ENCODE assay signal across 17 cellular contexts in genomic region chr2:239006886-239007285, GRCh38.
DNase-seq lines count a peak whose midpoint lies in the region; ATAC-seq, FAIRE-seq and TF ChIP-seq lines count a peak whose summit lies in the region.
"Had no signal": no experiment of that assay in that cellular context is flagged by ENCODE, and none has a peak within 500 bp of the region (broad histone marks: within the 10 kb centered on the region; RNA-seq: fewer than 3 reads in every experiment).

No MANE protein-coding gene starts in this region.

- intact Hi-C loops in left colon (cut with DNase I, micrococcal nuclease) (no loop called here), psoas muscle (cut with DNase I) (no loop called here), kidney (cut with DNase I) (no loop called here)

- no peaks in the 10 kb centered on the region for H3K36me3 ChIP-seq in WERI-Rb-1
- no peaks in the 10 kb centered on the region for H3K36me3 ChIP-seq in psoas muscle (ENCODE audit: insufficient read depth in 1 of 2, low read depth in 1 of 2)
- H3K36me3 ChIP-seq in kidney (ENCODE audit: control insufficient read depth in 1 of 2, insufficient read depth in 2 of 2, low read length in 2 of 2), result no peaks in the 10 kb centered on the region
- H3K36me3 ChIP-seq: cardiac muscle cell, esophagus squamous epithelium, heart left ventricle, tibial nerve had no signal

- peak overlapping the region; percentile 56 for H3K27ac ChIP-seq in VCaP
- no peak overlapping the region for H3K27ac ChIP-seq in WERI-Rb-1
- no peak overlapping the region for H3K27ac ChIP-seq in psoas muscle
- H3K27ac ChIP-seq in kidney (ENCODE audit: low read depth in 2 of 2, low read length in 2 of 2), result no peak overlapping the region
- H3K27ac ChIP-seq: cardiac muscle cell, esophagus squamous epithelium, heart left ventricle, tibial nerve had no signal

- ATAC-seq in left colon (peak; percentile 95), psoas muscle (no peak)
- ATAC-seq: heart left ventricle; stimulated activated effector memory CD8-positive, alpha-beta T cell treated with anti-CD3 and anti-CD28 coated beads, Interleukin-12 subunit alpha, Interleukin-12 subunit beta, amount 100 ng/mL, for 72 hours had no signal

- H3K27me3 ChIP-seq in WERI-Rb-1 (ENCODE audit: insufficient read depth, low read depth, severe bottlenecking), result peaks cover 100% of the 10 kb centered on the region
- H3K27me3 ChIP-seq in psoas muscle (ENCODE audit: insufficient read depth in 3 of 3, low read length in 2 of 3), result peaks cover 0 to 72% (median 3%) of the 10 kb centered on the region in 3 donors
- H3K27me3 ChIP-seq: cardiac muscle cell had no signal

- H3K9me3 ChIP-seq in WERI-Rb-1 (ENCODE audit: severe bottlenecking) (peaks cover 5% of the 10 kb centered on the region), psoas muscle (no peaks in the 10 kb centered on the region), kidney (ENCODE audit: control insufficient read depth in 1 of 2, low read length in 2 of 2) (peaks cover 0 to 3% of the 10 kb centered on the region in 2 donors)
- H3K9me3 ChIP-seq: esophagus squamous epithelium had no signal

- no peaks in the 10 kb centered on the region for H3K4me1 ChIP-seq in psoas muscle
- no peaks in the 10 kb centered on the region for H3K4me1 ChIP-seq in kidney (ENCODE audit: control insufficient read depth in 1 of 2, insufficient read depth in 1 of 2, low read depth in 1 of 2, low read length in 2 of 2)
- H3K4me1 ChIP-seq: heart left ventricle had no signal

- no peak for TF ChIP-seq CTCF in VCaP (conservative IDR thresholded peaks at IDR 0.05)
- TF ChIP-seq CTCF in WERI-Rb-1 (IDR thresholded peaks at IDR 0.05; ENCODE audit: low read depth, low read length), result no peak
- no peak for TF ChIP-seq CTCF in psoas muscle (IDR thresholded peaks at IDR 0.05)
- no peak for TF ChIP-seq CTCF in kidney (IDR thresholded peaks at IDR 0.05; ENCODE audit: borderline replicate concordance, extremely low read depth, insufficient read depth)

- WGBS in psoas muscle, 3 donors, result 83 to 89% (median 85%) methylated on average over 5 of the region's 5 CpGs

- no peak for FAIRE-seq in kidney (lab: Jason Lieb, UNC)

- H3K4me3 ChIP-seq in WERI-Rb-1 (ENCODE audit: low read depth, low read length) (no peak overlapping the region), psoas muscle (no peak overlapping the region), kidney (ENCODE audit: low read length in 2 of 2) (no peak overlapping the region)
- H3K4me3 ChIP-seq: cardiac muscle cell, esophagus squamous epithelium, heart left ventricle, tibial nerve had no signal

- peak; percentile 54 for DNase-seq in EH (ENCODE audit: low read depth)
- peak; percentile 85 for DNase-seq in HT-29 (ENCODE audit: low spot score)
- DNase-seq in left colon, result no peak
- no peak for DNase-seq in WERI-Rb-1
- DNase-seq in activated T-cell treated with anti-CD3 and anti-CD28 coated beads, Interleukin-2, amount 50 U/mL, for 48 hours, result no peak
- DNase-seq in psoas muscle, result no peak
- no peak for DNase-seq in kidney
- DNase-seq: activated naive CD8-positive, alpha-beta T cell treated with anti-CD3 and anti-CD28 coated beads, Interleukin-2, amount 10 ng/mL, durations not matched to agents 7 days and 5 days; esophagus squamous epithelium; heart left ventricle; NCI-H187; NCI-H526 treated with DMSO at 0.1 percent for 48 hours; nephron progenitor cell had no signal

- H3K9ac ChIP-seq in kidney (ENCODE audit: low read length in 2 of 2), result no peak overlapping the region

Comparison
In these comparisons a context has a peak if more than half of its experiments do, and no peak if none do; other contexts are left out.
1. DNase-seq: peak in EH (single experiment) and HT-29 (single experiment); none in left colon (0 of 2), WERI-Rb-1 (single experiment), activated T-cell treated with anti-CD3 and anti-CD28 coated beads, Interleukin-2, amount 50 U/mL, for 48 hours (0 of 2), psoas muscle (0 of 2) and kidney (single experiment).